Comparison of ENCODE assay signal across 30 cellular contexts in genomic region chrX:67789536-67789935, GRCh38.
"Had no signal": no experiment of that assay in that cellular context is flagged by ENCODE, and none has a peak within 500 bp of the region (broad histone marks: within the 10 kb centered on the region; RNA-seq: fewer than 3 reads in every experiment).

No MANE protein-coding gene starts in this region.

- H3K4me3 ChIP-seq: ascending aorta, cardiac muscle cell had no signal

- ATAC-seq: activated CD4-positive, alpha-beta T cell treated with anti-CD3 and anti-CD28 coated beads for 36 hours; activated CD4-positive, CD25-positive, alpha-beta regulatory T cell treated with anti-CD3 and anti-CD28 coated beads, Interleukin-2, amount 50 U/mL, for 24 hours; activated CD8-positive, alpha-beta memory T cell treated with anti-CD3 and anti-CD28 coated beads, Interleukin-2, amount 10 ng/mL, durations not matched to agents 7 days and 5 days; activated CD8-positive, alpha-beta T cell treated with anti-CD3 and anti-CD28 coated beads, Interleukin-2, amount 10 ng/mL, durations not matched to agents 7 days and 5 days; activated naive CD8-positive, alpha-beta T cell treated with anti-CD3 and anti-CD28 coated beads, Interleukin-2, amount 50 U/mL, for 24 hours; WTC11 had no signal

- DNase-seq: activated CD4-positive, alpha-beta memory T cell treated with anti-CD3 and anti-CD28 coated beads, Interleukin-2, amount 10 ng/mL, durations not matched to agents 7 days and 5 days; activated CD4-positive, alpha-beta T cell treated with anti-CD3 and anti-CD28 coated beads for 1 hour; activated CD4-positive, alpha-beta T cell treated with anti-CD3 and anti-CD28 coated beads for 36 hours; activated CD4-positive, alpha-beta T cell treated with anti-CD3 and anti-CD28 coated beads for 48 hours; activated CD4-positive, alpha-beta T cell treated with anti-CD3 and anti-CD28 coated beads, Interleukin-2, amount 10 ng/mL, durations not matched to agents 7 days and 5 days; activated CD4-positive, alpha-beta T cell treated with anti-CD3 and anti-CD28 coated beads, Interleukin-2, amount 50 U/mL, for 48 hours; activated CD4-positive, CD25-positive, alpha-beta regulatory T cell; activated CD8-positive, alpha-beta memory T cell treated with anti-CD3 and anti-CD28 coated beads for 24 hours; activated CD8-positive, alpha-beta memory T cell treated with anti-CD3 and anti-CD28 coated beads, Interleukin-2, amount 10 ng/mL, durations not matched to agents 7 days and 5 days; activated CD8-positive, alpha-beta memory T cell treated with anti-CD3 and anti-CD28 coated beads, Interleukin-2, amount 50 U/mL, for 48 hours; activated CD8-positive, alpha-beta T cell treated with anti-CD3 and anti-CD28 coated beads, Interleukin-2, amount 10 ng/mL, durations not matched to agents 7 days and 5 days; activated effector memory CD4-positive, alpha-beta T cell treated with Interleukin-2 at 50 U/mL for 16 hours; activated gamma-delta T cell; activated naive CD4-positive, alpha-beta T cell treated with anti-CD3 and anti-CD28 coated beads, Interleukin-2, amount 10 ng/mL, durations not matched to agents 7 days and 5 days; activated naive CD4-positive, alpha-beta T cell treated with Interleukin-2 at 50 U/mL for 16 hours; activated naive CD8-positive, alpha-beta T cell treated with anti-CD3 and anti-CD28 coated beads, Interleukin-2, amount 10 ng/mL, durations not matched to agents 7 days and 5 days; activated naive CD8-positive, alpha-beta T cell treated with anti-CD3 and anti-CD28 coated beads, Interleukin-2, amount 50 U/mL, for 24 hours; activated T-cell treated with anti-CD3 and anti-CD28 coated beads, Interleukin-2, amount 50 U/mL, for 24 hours; activated T-cell treated with anti-CD3 and anti-CD28 coated beads, Interleukin-2, amount 50 U/mL, for 48 hours; amygdala; anterior cingulate cortex; caudate nucleus; cerebellar nuclear complex; T-helper 2 cell; T-helper 9 cell; WERI-Rb-1 had no signal

- H3K27ac ChIP-seq: ascending aorta, cardiac muscle cell, WERI-Rb-1 had no signal
